ENCODE assay signal across 8 cellular contexts in genomic region chr6:157756708-157757429, GRCh38.
A peak's percentile ranks its signal among the peaks of the same experiment; 100 is the strongest.
DNase-seq lines count a peak whose midpoint lies in the region; ATAC-seq and TF ChIP-seq lines count a peak whose summit lies in the region.

No MANE protein-coding gene starts in this region.

- peak; percentile 76 for DNase-seq in COLO668 (lab: John Stamatoyannopoulos, UW; ENCODE audit: unreplicated experiment)
- peak; percentile 78 to 87 for DNase-seq in NCI-H524 (lab: John Stamatoyannopoulos, UW)
- peak; percentile 92 for DNase-seq in activated CD4-positive, alpha-beta T cell treated with anti-CD3 and anti-CD28 coated beads, Interleukin-2, amount 10 ng/mL, durations not matched to agents 24 days and 14 days
- DNase-seq in colonic mucosa = peak; percentile 94
- peak; percentile 85 to 91 (median 87) for DNase-seq in right lobe of liver
- DNase-seq in stimulated activated CD4-positive, alpha-beta T cell treated with anti-CD3 and anti-CD28 coated beads, TNF-alpha, amount 100 ng/mL, for 1 hour (ENCODE audit: low read depth in 3 of 3, low spot score in 1 of 3) = peak; percentile 54 to 70 (median 60)

- peaks cover 82% of the 10 kb centered on the region for H3K4me1 Mint-ChIP-seq in activated CD4-positive, alpha-beta T cell treated with anti-CD3 and anti-CD28 coated beads, Interleukin-2, amount 10 ng/mL, durations not matched to agents 24 days and 14 days

- H3K27ac Mint-ChIP-seq in activated CD4-positive, alpha-beta T cell treated with anti-CD3 and anti-CD28 coated beads, Interleukin-2, amount 10 ng/mL, durations not matched to agents 24 days and 14 days = peak overlapping the region; percentile 96

- ATAC-seq in HG02798 (IDR thresholded peaks at IDR 0.05; ENCODE audit: poor library complexity, unreplicated experiment) = peak; percentile 40
- ATAC-seq in right lobe of liver = peak; percentile 93 to 98 (median 96)
- ATAC-seq in HG02852 (IDR thresholded peaks at IDR 0.05; ENCODE audit: unreplicated experiment) = no peak

- H3K27me3 ChIP-seq in colonic mucosa (no peaks in the 10 kb centered on the region), right lobe of liver (no peaks in the 10 kb centered on the region)

- intact Hi-C loops in activated CD4-positive, alpha-beta T cell treated with anti-CD3 and anti-CD28 coated beads, Interleukin-2, amount 10 ng/mL, durations not matched to agents 24 days and 14 days (cut with micrococcal nuclease) = loop anchor here (1.0 to 2.0 kb wide), 3 partner anchors 116 to 434 kb away; partner anchors contain the start of gene TMEM242
- intact Hi-C loops in colonic mucosa (cut with DNase I) (loop anchor here (2.0 to 10.0 kb wide), 3 partner anchors 86 to 318 kb away; no protein-coding TSS in a partner anchor), right lobe of liver (cut with DNase I) (loop anchor here in 1 of 2 donors (10.0 kb wide), 1 partner anchor 118 kb away; no protein-coding TSS in a partner anchor)

- H3K9ac ChIP-seq in colonic mucosa (ENCODE audit: low read depth in 2 of 2, low read length in 2 of 2) = peak overlapping the region in 1 of 2 donors; percentile 12

- no peak for TF ChIP-seq POLR2A in right lobe of liver (IDR thresholded peaks at IDR 0.05)

- peak overlapping the region; percentile 58 for H3K4me3 Mint-ChIP-seq in activated CD4-positive, alpha-beta T cell treated with anti-CD3 and anti-CD28 coated beads, Interleukin-2, amount 10 ng/mL, durations not matched to agents 24 days and 14 days

- H3K36me3 ChIP-seq in colonic mucosa = no peaks in the 10 kb centered on the region
- no peaks in the 10 kb centered on the region for H3K36me3 ChIP-seq in right lobe of liver

- H3K27ac ChIP-seq in colonic mucosa (no peak overlapping the region), right lobe of liver (peak overlapping the region in 1 of 3 donors; percentile 20)

- peaks cover 11% of the 10 kb centered on the region for H3K27me3 Mint-ChIP-seq in activated CD4-positive, alpha-beta T cell treated with anti-CD3 and anti-CD28 coated beads, Interleukin-2, amount 10 ng/mL, durations not matched to agents 24 days and 14 days

- H3K4me1 ChIP-seq in colonic mucosa (peaks cover under 1% of the 10 kb centered on the region), right lobe of liver (no peaks in the 10 kb centered on the region)

- H3K4me3 ChIP-seq in colonic mucosa = no peak overlapping the region
- H3K4me3 ChIP-seq in right lobe of liver = no peak overlapping the region

- whole genome bisulfite sequencing in right lobe of liver (ENCODE audit: insufficient coverage, low coverage, low lambda C conversion rate, missing lambda C conversion rate) = 7% methylated on average over 13 of the region's 19 CpGs

- H3K9me3 ChIP-seq in colonic mucosa (no peaks in the 10 kb centered on the region), right lobe of liver (no peaks in the 10 kb centered on the region)

- H3K36me3 Mint-ChIP-seq in activated CD4-positive, alpha-beta T cell treated with anti-CD3 and anti-CD28 coated beads, Interleukin-2, amount 10 ng/mL, durations not matched to agents 24 days and 14 days (ENCODE audit: low read depth) = no peaks in the 10 kb centered on the region

- TF ChIP-seq CTCF in colonic mucosa (IDR thresholded peaks at IDR 0.05) (peak; percentile 72), right lobe of liver (IDR thresholded peaks at IDR 0.05) (peak; percentile 75 to 83 (median 78))

- H3K9me3 Mint-ChIP-seq in activated CD4-positive, alpha-beta T cell treated with anti-CD3 and anti-CD28 coated beads, Interleukin-2, amount 10 ng/mL, durations not matched to agents 24 days and 14 days = no peaks in the 10 kb centered on the region
